9 cellular contexts compared by ENCODE assay signal in the genomic region with DNA sequence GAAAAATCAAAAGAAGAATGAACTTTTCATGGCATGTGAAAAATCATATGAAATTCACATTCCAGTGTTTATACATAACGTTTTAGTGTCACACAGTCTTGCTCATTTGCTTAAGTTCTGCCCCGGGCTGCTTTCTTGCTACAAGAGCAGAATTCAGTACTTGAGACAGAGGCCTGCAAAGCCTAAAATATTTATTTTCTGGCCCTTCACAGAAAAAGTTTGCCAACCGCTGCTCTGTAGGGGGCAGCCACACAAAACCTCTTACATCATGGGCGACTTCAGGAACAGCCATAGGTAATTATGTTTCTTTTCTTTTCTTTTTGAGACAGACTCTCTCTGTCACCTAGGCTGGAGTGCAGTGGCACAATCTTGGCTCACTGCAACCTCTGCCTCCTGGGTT. TPM values are rescaled to one million over a fixed set of nuclear protein-coding genes. Genes with fewer than 3 reads are reported as not detected.
A peak's percentile ranks its signal among the peaks of the same experiment; 100 is the strongest.
DNase-seq lines count a peak whose midpoint lies in the region; ATAC-seq and TF ChIP-seq lines count a peak whose summit lies in the region.
"Had no signal": no experiment of that assay in that cellular context is flagged by ENCODE, and none has a peak within 500 bp of the region (broad histone marks: within the 10 kb centered on the region; RNA-seq: fewer than 3 reads in every experiment).

No MANE protein-coding gene starts in this region.

- H3K9me3 ChIP-seq in BE2C: no peaks in the 10 kb centered on the region
- no peaks in the 10 kb centered on the region for H3K9me3 ChIP-seq in sigmoid colon

- peaks cover 13% of the 10 kb centered on the region for H3K4me1 Mint-ChIP-seq in WTC11

- peak overlapping the region; percentile 79 to 86 (median 84) for H3K27ac ChIP-seq in sigmoid colon

- H3K9me3 Mint-ChIP-seq in WTC11: no peaks in the 10 kb centered on the region

- intact Hi-C loops in sigmoid colon (cut with DNase I): no loop called here

- DNase-seq in BE2C (no peak), HFF-Myc (ENCODE audit: extremely low read depth, low read depth) (peak; percentile 17), WTC11 (ENCODE audit: low spot score) (no peak), globus pallidus (ENCODE audit: low spot score) (peak; percentile 45), sigmoid colon (peak; percentile 60), cortex of kidney (lab: John Stamatoyannopoulos, UW) (no peak)
- no peak for DNase-seq in stimulated activated CD4-positive, alpha-beta T cell treated with anti-CD3 and anti-CD28 coated beads, Interleukin-1b, Interleukin-23, amount 100 ng/mL, for 48 hours

- CTCF ChIA-PET in WTC11 (lab: Charles Lee): interaction anchor here (1.3 to 4.1 kb wide), 4 partner anchors 14 to 79 kb away, joined by 6 to 14 read pairs (median 8); partner anchors contain the start of genes BATF2 and GPHA2

- no peak for TF ChIP-seq EP300 in sigmoid colon (IDR thresholded peaks at IDR 0.05)

- H3K4me3 ChIP-seq in BE2C (ENCODE audit: low read depth, low read length) (peak overlapping the region; percentile 66), HFF-Myc (replicated peaks; ENCODE audit: low read depth, low read length) (peak overlapping the region; percentile 95), sigmoid colon (peak overlapping the region; percentile 35 to 90 (median 75))

- no peaks in the 10 kb centered on the region for H3K36me3 ChIP-seq in BE2C
- H3K36me3 ChIP-seq in sigmoid colon: peaks cover 3 to 15% (median 12%) of the 10 kb centered on the region in 4 donors

- POLR2A ChIA-PET in WTC11 (lab: Charles Lee): no interaction called here

- peak overlapping the region; percentile 98 for H3K27ac Mint-ChIP-seq in WTC11

- no peaks in the 10 kb centered on the region for H3K27me3 Mint-ChIP-seq in WTC11 (ENCODE audit: low read depth)

- no peaks in the 10 kb centered on the region for H3K4me1 ChIP-seq in BE2C
- H3K4me1 ChIP-seq in sigmoid colon: peaks cover 0 to 31% (median 27%) of the 10 kb centered on the region in 4 donors

- H3K27me3 ChIP-seq in BE2C: no peaks in the 10 kb centered on the region
- no peaks in the 10 kb centered on the region for H3K27me3 ChIP-seq in sigmoid colon

- no peak for TF ChIP-seq POLR2A in sigmoid colon (IDR thresholded peaks at IDR 0.05)

- TF ChIP-seq CTCF in BE2C (IDR thresholded peaks at IDR 0.05; ENCODE audit: low read depth, low read length): peak; percentile 20; the same call in 1 of the 2 replicates
- TF ChIP-seq CTCF in HFF-Myc (IDR thresholded peaks at IDR 0.05; ENCODE audit: low read depth, low read length, missing control alignments): peak; percentile 20
- TF ChIP-seq CTCF in WTC11 (IDR thresholded peaks at IDR 0.05): no peak
- TF ChIP-seq CTCF in sigmoid colon (IDR thresholded peaks at IDR 0.05): no peak

- ATAC-seq in WTC11 (no peak), GM21360 (IDR thresholded peaks at IDR 0.05; ENCODE audit: unreplicated experiment) (no peak)

- H3K4me3 Mint-ChIP-seq in WTC11: peak overlapping the region; percentile 88

- no peaks in the 10 kb centered on the region for H3K36me3 Mint-ChIP-seq in WTC11

- WGBS in sigmoid colon, 2 donors: 8 to 21% methylated on average over 4 of the region's 4 CpGs

TF ChIP-seq in WTC11, 78 proteins besides CTCF, POLR2A, EP300 and RAD21:
- no peak for TF ChIP-seq ZNF138 (CRISPR knock-in tag; conservative IDR thresholded peaks at IDR 0.05)
- no peak for TF ChIP-seq ETV6 (CRISPR knock-in tag; IDR thresholded peaks at IDR 0.05)
- no peak for TF ChIP-seq SMAD3 (CRISPR knock-in tag; IDR thresholded peaks at IDR 0.05; ENCODE audit: borderline replicate concordance)
- TF ChIP-seq, protein P1, sequence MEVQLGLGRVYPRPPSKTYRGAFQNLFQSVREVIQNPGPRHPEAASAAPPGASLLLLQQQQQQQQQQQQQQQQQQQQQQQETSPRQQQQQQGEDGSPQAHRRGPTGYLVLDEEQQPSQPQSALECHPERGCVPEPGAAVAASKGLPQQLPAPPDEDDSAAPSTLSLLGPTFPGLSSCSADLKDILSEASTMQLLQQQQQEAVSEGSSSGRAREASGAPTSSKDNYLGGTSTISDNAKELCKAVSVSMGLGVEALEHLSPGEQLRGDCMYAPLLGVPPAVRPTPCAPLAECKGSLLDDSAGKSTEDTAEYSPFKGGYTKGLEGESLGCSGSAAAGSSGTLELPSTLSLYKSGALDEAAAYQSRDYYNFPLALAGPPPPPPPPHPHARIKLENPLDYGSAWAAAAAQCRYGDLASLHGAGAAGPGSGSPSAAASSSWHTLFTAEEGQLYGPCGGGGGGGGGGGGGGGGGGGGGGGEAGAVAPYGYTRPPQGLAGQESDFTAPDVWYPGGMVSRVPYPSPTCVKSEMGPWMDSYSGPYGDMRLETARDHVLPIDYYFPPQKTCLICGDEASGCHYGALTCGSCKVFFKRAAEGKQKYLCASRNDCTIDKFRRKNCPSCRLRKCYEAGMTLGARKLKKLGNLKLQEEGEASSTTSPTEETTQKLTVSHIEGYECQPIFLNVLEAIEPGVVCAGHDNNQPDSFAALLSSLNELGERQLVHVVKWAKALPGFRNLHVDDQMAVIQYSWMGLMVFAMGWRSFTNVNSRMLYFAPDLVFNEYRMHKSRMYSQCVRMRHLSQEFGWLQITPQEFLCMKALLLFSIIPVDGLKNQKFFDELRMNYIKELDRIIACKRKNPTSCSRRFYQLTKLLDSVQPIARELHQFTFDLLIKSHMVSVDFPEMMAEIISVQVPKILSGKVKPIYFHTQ (CRISPR knock-in tag; IDR thresholded peaks at IDR 0.05): no peak
- TF ChIP-seq, protein P2, sequence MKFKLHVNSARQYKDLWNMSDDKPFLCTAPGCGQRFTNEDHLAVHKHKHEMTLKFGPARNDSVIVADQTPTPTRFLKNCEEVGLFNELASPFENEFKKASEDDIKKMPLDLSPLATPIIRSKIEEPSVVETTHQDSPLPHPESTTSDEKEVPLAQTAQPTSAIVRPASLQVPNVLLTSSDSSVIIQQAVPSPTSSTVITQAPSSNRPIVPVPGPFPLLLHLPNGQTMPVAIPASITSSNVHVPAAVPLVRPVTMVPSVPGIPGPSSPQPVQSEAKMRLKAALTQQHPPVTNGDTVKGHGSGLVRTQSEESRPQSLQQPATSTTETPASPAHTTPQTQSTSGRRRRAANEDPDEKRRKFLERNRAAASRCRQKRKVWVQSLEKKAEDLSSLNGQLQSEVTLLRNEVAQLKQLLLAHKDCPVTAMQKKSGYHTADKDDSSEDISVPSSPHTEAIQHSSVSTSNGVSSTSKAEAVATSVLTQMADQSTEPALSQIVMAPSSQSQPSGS (CRISPR knock-in tag; IDR thresholded peaks at IDR 0.05; ENCODE audit: borderline replicate concordance, low read depth): no peak
- TF ChIP-seq ZNF396 (CRISPR knock-in tag; IDR thresholded peaks at IDR 0.05; ENCODE audit: borderline replicate concordance): no peak
- no peak for TF ChIP-seq ZBTB43 (CRISPR knock-in tag; IDR thresholded peaks at IDR 0.05)
- TF ChIP-seq EMX1 (CRISPR knock-in tag; IDR thresholded peaks at IDR 0.05): no peak
- TF ChIP-seq TEAD4 (CRISPR knock-in tag; IDR thresholded peaks at IDR 0.05): no peak
- TF ChIP-seq, protein P3, sequence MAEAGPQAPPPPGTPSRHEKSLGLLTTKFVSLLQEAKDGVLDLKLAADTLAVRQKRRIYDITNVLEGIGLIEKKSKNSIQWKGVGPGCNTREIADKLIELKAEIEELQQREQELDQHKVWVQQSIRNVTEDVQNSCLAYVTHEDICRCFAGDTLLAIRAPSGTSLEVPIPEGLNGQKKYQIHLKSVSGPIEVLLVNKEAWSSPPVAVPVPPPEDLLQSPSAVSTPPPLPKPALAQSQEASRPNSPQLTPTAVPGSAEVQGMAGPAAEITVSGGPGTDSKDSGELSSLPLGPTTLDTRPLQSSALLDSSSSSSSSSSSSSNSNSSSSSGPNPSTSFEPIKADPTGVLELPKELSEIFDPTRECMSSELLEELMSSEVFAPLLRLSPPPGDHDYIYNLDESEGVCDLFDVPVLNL (CRISPR knock-in tag; IDR thresholded peaks at IDR 0.05; ENCODE audit: borderline replicate concordance, low read depth): no peak
- no peak for TF ChIP-seq NR2C2 (CRISPR knock-in tag; IDR thresholded peaks at IDR 0.05)
- TF ChIP-seq MLX (CRISPR knock-in tag; IDR thresholded peaks at IDR 0.05): no peak

RNA-seq across cellular contexts. Expression of gene ATG2A, which starts 1.0 kb away (rescaled TPM):
- 19.9 TPM for polyA plus RNA-seq in BE2C (2012; ENCODE audit: insufficient read depth, insufficient read length, low read depth)
- total RNA-seq in WTC11 (2021) (25.2 to 31.4 TPM (median 27.6 TPM) in 3 replicates), sigmoid colon (10 to 100 TPM; 12.1 to 22.7 (median 14.4) TPM)
- 10 to 100 TPM; 13.2 to 27.6 (median 19.4) TPM for polyA plus RNA-seq in sigmoid colon

RNA-seq across cellular contexts. Expression of gene PPP2R5B, which starts 6.4 kb away (rescaled TPM):
- 18.3 TPM for polyA plus RNA-seq in BE2C (2012; ENCODE audit: insufficient read depth, insufficient read length, low read depth)
- 8.7 to 10.2 TPM (median 9.1 TPM) in 3 replicates for total RNA-seq in WTC11 (2021)
- total RNA-seq in sigmoid colon: 10 to 100 TPM; 17.8 to 27.3 (median 21.3) TPM
- 10 to 100 TPM; 15.6 to 23.4 (median 18.1) TPM for polyA plus RNA-seq in sigmoid colon

RNA-seq across cellular contexts. Expression of gene GPHA2, which starts 17.6 kb away (rescaled TPM):
- polyA plus RNA-seq in BE2C (2012; ENCODE audit: insufficient read depth, insufficient read length, low read depth): not detected
- total RNA-seq in WTC11 (2021): 1.0 to 1.6 TPM (median 1.6 TPM) in 3 replicates
- 1 to 10 TPM in 1 of 4 donors, not detected in 3; 2.9 TPM for total RNA-seq in sigmoid colon
- polyA plus RNA-seq in sigmoid colon: under 1 TPM in 1 of 3 donors, not detected in 2; 0.47 TPM
- total RNA-seq: NCI-H460 had no signal

RNA-seq across cellular contexts. Expression of gene EHD1, which starts 39.6 kb away (rescaled TPM):
- 73.8 TPM for polyA plus RNA-seq in BE2C (2012; ENCODE audit: insufficient read depth, insufficient read length, low read depth)
- 29.9 to 38.1 TPM (median 35.2 TPM) in 3 replicates for total RNA-seq in WTC11 (2021)
- total RNA-seq in sigmoid colon: 10 to 100 TPM; 38.5 to 73.1 (median 44.1) TPM
- polyA plus RNA-seq in sigmoid colon: 10 to 100 TPM; 27.0 to 54.0 (median 29.4) TPM

RNA-seq across cellular contexts. Expression of gene MAJIN, which starts 53.9 kb away (rescaled TPM):
- polyA plus RNA-seq in BE2C (2012; ENCODE audit: insufficient read depth, insufficient read length, low read depth): not detected
- total RNA-seq in WTC11 (2021) (not detected in 3 replicates), sigmoid colon (not detected)
- polyA plus RNA-seq in sigmoid colon: under 1 TPM in 1 of 3 donors, not detected in 2; 0.25 TPM
- total RNA-seq: NCI-H460 had no signal

Comparison
In these comparisons a context has a peak if more than half of its experiments do, and no peak if none do; other contexts are left out.
1. DNase-seq: peak in HFF-Myc (single experiment), globus pallidus (single experiment) and sigmoid colon (single experiment); none in BE2C (single experiment), WTC11 (single experiment), stimulated activated CD4-positive, alpha-beta T cell treated with anti-CD3 and anti-CD28 coated beads, Interleukin-1b, Interleukin-23, amount 100 ng/mL, for 48 hours (single experiment) and cortex of kidney (single experiment).
2. CTCF ChIP-seq: peak in BE2C (single experiment) and HFF-Myc (single experiment); none in WTC11 (single experiment) and sigmoid colon (0 of 4).
3. Peak in every context shown above with its lines, with median percentiles within 50 percentile points of each other: H3K4me3 ChIP-seq.